24 cellular contexts compared by ENCODE assay signal in genomic region chr9:99472916-99473245, GRCh38.
DNase-seq lines count a peak whose midpoint lies in the region; ATAC-seq, FAIRE-seq and TF ChIP-seq lines count a peak whose summit lies in the region.
"Had no signal": no experiment of that assay in that cellular context is flagged by ENCODE, and none has a peak within 500 bp of the region (broad histone marks: within the 10 kb centered on the region; RNA-seq: fewer than 3 reads in every experiment).

No MANE protein-coding gene starts in this region.

- H3K4me1 Mint-ChIP-seq in activated CD4-positive, alpha-beta T cell treated with anti-CD3 and anti-CD28 coated beads, Interleukin-2, amount 10 ng/mL, durations not matched to agents 24 days and 14 days: peaks cover 5% of the 10 kb centered on the region
- H3K4me1 Mint-ChIP-seq in activated CD4-positive, alpha-beta T cell treated with anti-CD3 and anti-CD28 coated beads, Interleukin-2, amount 10 ng/mL, durations not matched to agents 7 days and 5 days: no peaks in the 10 kb centered on the region
- peaks cover 33% of the 10 kb centered on the region for H3K4me1 Mint-ChIP-seq in activated T-helper 2 cell treated with anti-CD3 and anti-CD28 coated beads, Interferon-gamma antibody, Interleukin-2, Interleukin-4, amounts not matched to agents 10 μg/mL and 5 μg/mL and 100 μg/mL, durations not matched to agents 14 hours and 24 hours and 36 hours (ENCODE audit: low read depth)
- no peaks in the 10 kb centered on the region for H3K4me1 Mint-ChIP-seq in stimulated activated effector memory CD8-positive, alpha-beta T cell treated with anti-CD3 and anti-CD28 coated beads, Interleukin-12 subunit alpha, Interleukin-12 subunit beta, amount 100 ng/mL, for 72 hours
- H3K4me1 Mint-ChIP-seq: CD4-positive, CD25-positive, alpha-beta regulatory T cell had no signal

- H3K9me3 Mint-ChIP-seq in activated CD4-positive, alpha-beta T cell treated with anti-CD3 and anti-CD28 coated beads, Interleukin-2, amount 10 ng/mL, durations not matched to agents 24 days and 14 days: no peaks in the 10 kb centered on the region
- no peaks in the 10 kb centered on the region for H3K9me3 Mint-ChIP-seq in activated CD4-positive, alpha-beta T cell treated with anti-CD3 and anti-CD28 coated beads, Interleukin-2, amount 10 ng/mL, durations not matched to agents 7 days and 5 days
- no peaks in the 10 kb centered on the region for H3K9me3 Mint-ChIP-seq in activated T-helper 2 cell treated with anti-CD3 and anti-CD28 coated beads, Interferon-gamma antibody, Interleukin-2, Interleukin-4, amounts not matched to agents 10 μg/mL and 5 μg/mL and 100 μg/mL, durations not matched to agents 14 hours and 24 hours and 36 hours
- H3K9me3 Mint-ChIP-seq in stimulated activated effector memory CD8-positive, alpha-beta T cell treated with anti-CD3 and anti-CD28 coated beads, Interleukin-12 subunit alpha, Interleukin-12 subunit beta, amount 100 ng/mL, for 72 hours: no peaks in the 10 kb centered on the region
- H3K9me3 Mint-ChIP-seq: CD8-positive, alpha-beta T cell; HFFc6 had no signal

- 92 to 94% methylated on average over 1 of the region's 1 CpG for WGBS in tibial nerve, 2 donors

- H3K9ac ChIP-seq in neural cell (ENCODE audit: low read length): no peak overlapping the region
- H3K9ac ChIP-seq: BLaER1 had no signal

- TF ChIP-seq CTCF in neural cell (IDR thresholded peaks at IDR 0.05; ENCODE audit: poor library complexity, severe bottlenecking) (no peak), tibial nerve (IDR thresholded peaks at IDR 0.05) (no peak)

- peak; percentile 46 for FAIRE-seq in GM12892 (lab: Jason Lieb, UNC)
- FAIRE-seq: A204.1, D721Med, H54 had no signal

- intact Hi-C loops in activated CD4-positive, alpha-beta T cell treated with anti-CD3 and anti-CD28 coated beads, Interleukin-2, amount 10 ng/mL, durations not matched to agents 24 days and 14 days (cut with micrococcal nuclease): loop anchor here (1.0 kb wide), 1 partner anchor 40 kb away; no protein-coding TSS in a partner anchor
- intact Hi-C loops in activated T-helper 2 cell treated with anti-CD3 and anti-CD28 coated beads, Interferon-gamma antibody, Interleukin-2, Interleukin-4, amounts not matched to agents 10 μg/mL and 5 μg/mL and 100 μg/mL, durations not matched to agents 14 hours and 24 hours and 36 hours (cut with micrococcal nuclease): loop anchor here (5.0 to 10.0 kb wide), 3 partner anchors 39 to 208 kb away; no protein-coding TSS in a partner anchor

- TF ChIP-seq POLR2A in GM12892 (IDR thresholded peaks at IDR 0.05; ENCODE audit: low read depth, low read length) (no peak), tibial nerve (IDR thresholded peaks at IDR 0.05) (no peak)

- H3K9me2 ChIP-seq in neural cell (ENCODE audit: insufficient read depth, low read length): no peaks in the 10 kb centered on the region

- peak; percentile 7 for DNase-seq in activated CD4-positive, alpha-beta T cell treated with anti-CD3 and anti-CD28 coated beads, Interleukin-2, amount 10 ng/mL, durations not matched to agents 24 days and 14 days
- no peak for DNase-seq in activated CD4-positive, alpha-beta T cell treated with anti-CD3 and anti-CD28 coated beads, Interleukin-2, amount 10 ng/mL, durations not matched to agents 7 days and 5 days
- DNase-seq in GM12892 (ENCODE audit: insufficient read length) (no peak), tibial nerve (ENCODE audit: low spot score in 2 of 2) (no peak)
- no peak for DNase-seq in activated T-helper 2 cell treated with anti-CD3 and anti-CD28 coated beads, Interferon-gamma antibody, Interleukin-2, Interleukin-4, amounts not matched to agents 10 μg/mL and 5 μg/mL and 100 μg/mL, durations not matched to agents 14 hours and 24 hours and 36 hours (ENCODE audit: low spot score)
- DNase-seq in stimulated activated effector memory CD8-positive, alpha-beta T cell treated with anti-CD3 and anti-CD28 coated beads, Interleukin-12 subunit alpha, Interleukin-12 subunit beta, amount 100 ng/mL, for 72 hours (ENCODE audit: low spot score in 2 of 2): no peak
- no peak for DNase-seq in activated CD4-positive, alpha-beta T cell treated with anti-CD3 and anti-CD28 coated beads, Interleukin-2, amount 50 U/mL, for 1 hour
- DNase-seq: Caco-2; CD4-positive, CD25-positive, alpha-beta regulatory T cell; CD8-positive, alpha-beta T cell; DMS 273 treated with DMSO at 0.1 percent for 48 hours; DMS79; EL; GDM1; GOT3; HFFc6 had no signal

- no peaks in the 10 kb centered on the region for H3K27me3 ChIP-seq in neural cell (ENCODE audit: insufficient read depth, low read depth, low read length)
- H3K27me3 ChIP-seq in tibial nerve: no peaks in the 10 kb centered on the region
- H3K27me3 ChIP-seq: BLaER1 had no signal

- POLR2A ChIA-PET in activated CD4-positive, alpha-beta T cell treated with anti-CD3 and anti-CD28 coated beads, Interleukin-2, amount 10 ng/mL, durations not matched to agents 7 days and 5 days (lab: Charles Lee): no interaction called here

- no peak for ATAC-seq in stimulated activated effector memory CD8-positive, alpha-beta T cell treated with anti-CD3 and anti-CD28 coated beads, Interleukin-12 subunit alpha, Interleukin-12 subunit beta, amount 100 ng/mL, for 72 hours
- ATAC-seq: CD8-positive, alpha-beta T cell had no signal

- H3K79me2 ChIP-seq in neural cell (replicated peaks; ENCODE audit: insufficient read depth, low read length): no peaks in the 10 kb centered on the region

- H3K4me3 ChIP-seq in neural cell (ENCODE audit: low read length) (no peak overlapping the region), tibial nerve (no peak overlapping the region)
- H3K4me3 ChIP-seq: BLaER1, HAP-1 had no signal

- CTCF ChIA-PET in activated CD4-positive, alpha-beta T cell treated with anti-CD3 and anti-CD28 coated beads, Interleukin-2, amount 10 ng/mL, durations not matched to agents 7 days and 5 days (lab: Charles Lee): no interaction called here

- no peaks in the 10 kb centered on the region for H3F3A ChIP-seq in neural cell (ENCODE audit: insufficient read depth, low read length, poor library complexity, severe bottlenecking)

- H3K27ac Mint-ChIP-seq in activated CD4-positive, alpha-beta T cell treated with anti-CD3 and anti-CD28 coated beads, Interleukin-2, amount 10 ng/mL, durations not matched to agents 24 days and 14 days: no peak overlapping the region
- H3K27ac Mint-ChIP-seq in activated CD4-positive, alpha-beta T cell treated with anti-CD3 and anti-CD28 coated beads, Interleukin-2, amount 10 ng/mL, durations not matched to agents 7 days and 5 days: no peak overlapping the region
- H3K27ac Mint-ChIP-seq in activated T-helper 2 cell treated with anti-CD3 and anti-CD28 coated beads, Interferon-gamma antibody, Interleukin-2, Interleukin-4, amounts not matched to agents 10 μg/mL and 5 μg/mL and 100 μg/mL, durations not matched to agents 14 hours and 24 hours and 36 hours: peak overlapping the region; percentile 88
- no peak overlapping the region for H3K27ac Mint-ChIP-seq in stimulated activated effector memory CD8-positive, alpha-beta T cell treated with anti-CD3 and anti-CD28 coated beads, Interleukin-12 subunit alpha, Interleukin-12 subunit beta, amount 100 ng/mL, for 72 hours
- H3K27ac Mint-ChIP-seq: CD4-positive, CD25-positive, alpha-beta regulatory T cell; CD8-positive, alpha-beta T cell; HFFc6 had no signal

- no peaks in the 10 kb centered on the region for H3K36me3 Mint-ChIP-seq in activated CD4-positive, alpha-beta T cell treated with anti-CD3 and anti-CD28 coated beads, Interleukin-2, amount 10 ng/mL, durations not matched to agents 24 days and 14 days (ENCODE audit: low read depth)
- H3K36me3 Mint-ChIP-seq in activated CD4-positive, alpha-beta T cell treated with anti-CD3 and anti-CD28 coated beads, Interleukin-2, amount 10 ng/mL, durations not matched to agents 7 days and 5 days (ENCODE audit: low read depth): no peaks in the 10 kb centered on the region
- H3K36me3 Mint-ChIP-seq in activated T-helper 2 cell treated with anti-CD3 and anti-CD28 coated beads, Interferon-gamma antibody, Interleukin-2, Interleukin-4, amounts not matched to agents 10 μg/mL and 5 μg/mL and 100 μg/mL, durations not matched to agents 14 hours and 24 hours and 36 hours (ENCODE audit: low read depth): no peaks in the 10 kb centered on the region
- H3K36me3 Mint-ChIP-seq in stimulated activated effector memory CD8-positive, alpha-beta T cell treated with anti-CD3 and anti-CD28 coated beads, Interleukin-12 subunit alpha, Interleukin-12 subunit beta, amount 100 ng/mL, for 72 hours: no peaks in the 10 kb centered on the region
- H3K36me3 Mint-ChIP-seq: CD4-positive, CD25-positive, alpha-beta regulatory T cell; CD8-positive, alpha-beta T cell had no signal

- H3K4me1 ChIP-seq in tibial nerve: no peaks in the 10 kb centered on the region
- H3K4me1 ChIP-seq: BLaER1, Caco-2, HAP-1 had no signal

- TF ChIP-seq EP300 in neural cell (conservative IDR thresholded peaks at IDR 0.05; ENCODE audit: poor library complexity, severe bottlenecking) (no peak), tibial nerve (IDR thresholded peaks at IDR 0.05) (no peak)

- H3K36me3 ChIP-seq in neural cell (ENCODE audit: insufficient read depth, low read length): no peaks in the 10 kb centered on the region
- H3K36me3 ChIP-seq in tibial nerve: no peaks in the 10 kb centered on the region
- H3K36me3 ChIP-seq: BLaER1, HAP-1 had no signal

- H3K9me3 ChIP-seq in neural cell (ENCODE audit: low read length) (no peaks in the 10 kb centered on the region), tibial nerve (peaks cover 0 to 2% (median 0%) of the 10 kb centered on the region in 4 donors)
- H3K9me3 ChIP-seq: BLaER1, Caco-2, HAP-1 had no signal

- no peaks in the 10 kb centered on the region for H4K20me1 ChIP-seq in neural cell (ENCODE audit: insufficient read depth)
- H4K20me1 ChIP-seq: BLaER1 had no signal

- H3K27ac ChIP-seq in neural cell (ENCODE audit: low read length): peak overlapping the region; percentile 66
- H3K27ac ChIP-seq in tibial nerve: no peak overlapping the region
- H3K27ac ChIP-seq: 22Rv1, BLaER1, C4-2B had no signal

- peaks cover 12% of the 10 kb centered on the region for H3K27me3 Mint-ChIP-seq in activated CD4-positive, alpha-beta T cell treated with anti-CD3 and anti-CD28 coated beads, Interleukin-2, amount 10 ng/mL, durations not matched to agents 24 days and 14 days
- H3K27me3 Mint-ChIP-seq in activated CD4-positive, alpha-beta T cell treated with anti-CD3 and anti-CD28 coated beads, Interleukin-2, amount 10 ng/mL, durations not matched to agents 7 days and 5 days: peaks cover 16% of the 10 kb centered on the region
- H3K27me3 Mint-ChIP-seq in activated T-helper 2 cell treated with anti-CD3 and anti-CD28 coated beads, Interferon-gamma antibody, Interleukin-2, Interleukin-4, amounts not matched to agents 10 μg/mL and 5 μg/mL and 100 μg/mL, durations not matched to agents 14 hours and 24 hours and 36 hours (ENCODE audit: low read depth): no peaks in the 10 kb centered on the region

- no peak for TF ChIP-seq RAD21 in neural cell (conservative IDR thresholded peaks at IDR 0.05)

- H2AFZ ChIP-seq in neural cell (ENCODE audit: low read depth, low read length): no peak overlapping the region

- no peak overlapping the region for H3K4me2 ChIP-seq in neural cell (ENCODE audit: low read length)
- H3K4me2 ChIP-seq: BLaER1 had no signal

- H3K4me3 Mint-ChIP-seq in activated CD4-positive, alpha-beta T cell treated with anti-CD3 and anti-CD28 coated beads, Interleukin-2, amount 10 ng/mL, durations not matched to agents 24 days and 14 days: no peak overlapping the region
- H3K4me3 Mint-ChIP-seq in activated CD4-positive, alpha-beta T cell treated with anti-CD3 and anti-CD28 coated beads, Interleukin-2, amount 10 ng/mL, durations not matched to agents 7 days and 5 days: no peak overlapping the region
- H3K4me3 Mint-ChIP-seq in activated T-helper 2 cell treated with anti-CD3 and anti-CD28 coated beads, Interferon-gamma antibody, Interleukin-2, Interleukin-4, amounts not matched to agents 10 μg/mL and 5 μg/mL and 100 μg/mL, durations not matched to agents 14 hours and 24 hours and 36 hours (ENCODE audit: low read depth): no peak overlapping the region
- H3K4me3 Mint-ChIP-seq in stimulated activated effector memory CD8-positive, alpha-beta T cell treated with anti-CD3 and anti-CD28 coated beads, Interleukin-12 subunit alpha, Interleukin-12 subunit beta, amount 100 ng/mL, for 72 hours: no peak overlapping the region
- H3K4me3 Mint-ChIP-seq: CD4-positive, CD25-positive, alpha-beta regulatory T cell; CD8-positive, alpha-beta T cell; HFFc6 had no signal
